2 cellular contexts compared by ENCODE assay signal in genomic region chr16:88930716-88931115, GRCh38.
TF ChIP-seq lines count a peak whose summit lies in the region.

No MANE protein-coding gene starts in this region.

TF ChIP-seq in IMR-90, 13 proteins besides CTCF, POLR2A, EP300 and RAD21:
- TF ChIP-seq CEBPB (IDR thresholded peaks at IDR 0.05; ENCODE audit: low read depth, low read length) (no peak), MXI1 (IDR thresholded peaks at IDR 0.05; ENCODE audit: borderline replicate concordance, low read depth, low read length) (no peak), MAFK (IDR thresholded peaks at IDR 0.05; ENCODE audit: low read depth, low read length) (no peak), SMC3 (IDR thresholded peaks at IDR 0.05; ENCODE audit: low read depth, low read length) (no peak), FOS (IDR thresholded peaks at IDR 0.05; ENCODE audit: low read depth, low read length) (no peak), USF2 (IDR thresholded peaks at IDR 0.05; ENCODE audit: low read depth, low read length) (no peak), CHD1 (IDR thresholded peaks at IDR 0.05; ENCODE audit: low read depth, low read length) (no peak), MAZ (IDR thresholded peaks at IDR 0.05; ENCODE audit: borderline replicate concordance, low read depth, low read length) (no peak), RCOR1 (IDR thresholded peaks at IDR 0.05; ENCODE audit: insufficient replicate concordance, low read length) (no peak), NFE2L2 (IDR thresholded peaks at IDR 0.05; ENCODE audit: low read depth, low read length) (no peak), ELK1 (IDR thresholded peaks at IDR 0.05; ENCODE audit: borderline replicate concordance, low read depth, low read length) (no peak)

TF ChIP-seq in H1, 55 proteins besides CTCF, POLR2A, EP300 and RAD21:
- no peak for TF ChIP-seq TAF7 (optimal IDR thresholded peaks at IDR 0.05; ENCODE audit: borderline replicate concordance, low read depth, low read length)
- TF ChIP-seq KDM1A (IDR thresholded peaks at IDR 0.05; ENCODE audit: borderline replicate concordance, low read length) = no peak
- TF ChIP-seq SIX5 (IDR thresholded peaks at IDR 0.05; ENCODE audit: low read depth, low read length) = no peak
